In genomic region chr7:41698114-41698513, GRCh38 we compare ENCODE assay signal across 18 cellular contexts. TPM values are rescaled to one million over a fixed set of nuclear protein-coding genes. Genes with fewer than 3 reads are reported as not detected.
DNase-seq lines count a peak whose midpoint lies in the region; ATAC-seq, FAIRE-seq and TF ChIP-seq lines count a peak whose summit lies in the region.
"Had no signal": no experiment of that assay in that cellular context is flagged by ENCODE, and none has a peak within 500 bp of the region (broad histone marks: within the 10 kb centered on the region; RNA-seq: fewer than 3 reads in every experiment).

No MANE protein-coding gene starts in this region.

- peak; percentile 9 for FAIRE-seq in astrocyte (lab: Jason Lieb, UNC)

- H2AFZ ChIP-seq in GM23338 (no peak overlapping the region), astrocyte (ENCODE audit: low read depth, low read length) (no peak overlapping the region)

- H3K4me2 ChIP-seq in GM23338 (peak overlapping the region; percentile 91), astrocyte (ENCODE audit: low read length) (peak overlapping the region; percentile 94)

- H3K36me3 Mint-ChIP-seq in GM23338 (ENCODE audit: low read depth) (no peaks in the 10 kb centered on the region), astrocyte (ENCODE audit: low read depth, unreplicated experiment) (peaks cover 18% of the 10 kb centered on the region)

- H3K27me3 Mint-ChIP-seq in GM23338 (ENCODE audit: insufficient read depth, low read depth, poor library complexity) (peaks cover 8% of the 10 kb centered on the region), astrocyte (ENCODE audit: low read depth, unreplicated experiment) (no peaks in the 10 kb centered on the region)

- H3K9me3 Mint-ChIP-seq in GM23338 (no peaks in the 10 kb centered on the region), astrocyte (ENCODE audit: unreplicated experiment) (no peaks in the 10 kb centered on the region)
- H3K9me3 Mint-ChIP-seq: dendritic cell treated with granulocyte-macrophage colony-stimulating factor and Interleukin-4, amounts not matched to agents 40 ng/mL and 50 ng/mL, for 4 days; stimulated activated naive CD8-positive, alpha-beta T cell treated with anti-CD3 and anti-CD28 coated beads, Interleukin-15, amount 100 ng/mL, for 72 hours had no signal

- TF ChIP-seq CTCF in GM23338 (conservative IDR thresholded peaks at IDR 0.05; ENCODE audit: low read depth in 2 of 2) (no peak), astrocyte (IDR thresholded peaks at IDR 0.05; ENCODE audit: insufficient read depth, low read depth, low read length) (no peak), foreskin keratinocyte (conservative IDR thresholded peaks at IDR 0.05) (no peak), psoas muscle (IDR thresholded peaks at IDR 0.05) (no peak)

- H3K27me3 ChIP-seq in GM23338 (ENCODE audit: insufficient read depth) (peaks cover 11% of the 10 kb centered on the region; the same call in 1 of the 2 replicates), astrocyte (ENCODE audit: insufficient read depth, low read length) (no peaks in the 10 kb centered on the region), foreskin keratinocyte (no peaks in the 10 kb centered on the region), psoas muscle (ENCODE audit: insufficient read depth in 3 of 3, low read length in 2 of 3) (peaks cover 0 to 49% (median 6%) of the 10 kb centered on the region in 3 donors)

- H3K79me2 ChIP-seq in GM23338 (replicated peaks; ENCODE audit: insufficient read depth) (0 out of 2 replicates have a peak, but pooled peaks cover 10% of the 10 kb centered on the region), astrocyte (ENCODE audit: insufficient read depth, low read length) (peaks cover 99% of the 10 kb centered on the region)

- WGBS in psoas muscle, 3 donors, result 89 to 94% (median 92%) methylated on average over 3 of the region's 3 CpGs

- peaks cover 80% of the 10 kb centered on the region for H3K4me1 ChIP-seq in GM23338 (ENCODE audit: insufficient read depth)
- peaks cover 31% of the 10 kb centered on the region for H3K4me1 ChIP-seq in astrocyte (ENCODE audit: insufficient read depth, low read length)
- H3K4me1 ChIP-seq in foreskin keratinocyte, result peaks cover 4% of the 10 kb centered on the region
- no peaks in the 10 kb centered on the region for H3K4me1 ChIP-seq in psoas muscle

- peaks cover 75% of the 10 kb centered on the region for H3K4me1 Mint-ChIP-seq in GM23338
- H3K4me1 Mint-ChIP-seq in astrocyte (ENCODE audit: low read depth, unreplicated experiment), result peaks cover 41% of the 10 kb centered on the region

- H3K9ac ChIP-seq in astrocyte (ENCODE audit: low read length), result peak overlapping the region; percentile 98

- H3K9me3 ChIP-seq in astrocyte (ENCODE audit: insufficient read depth, low read depth, low read length) (no peaks in the 10 kb centered on the region), psoas muscle (no peaks in the 10 kb centered on the region)

- H3K4me3 ChIP-seq in GM23338 (peak overlapping the region; percentile 69), astrocyte (ENCODE audit: insufficient read depth, low read depth, low read length) (peak overlapping the region; percentile 91), psoas muscle (peak overlapping the region; percentile 51)

- intact Hi-C loops in psoas muscle (cut with DNase I), result no loop called here

- ATAC-seq in GM23338 (no peak), foreskin keratinocyte (no peak), psoas muscle (no peak), GM19452 (IDR thresholded peaks at IDR 0.05; ENCODE audit: unreplicated experiment) (no peak), HG03175 (IDR thresholded peaks at IDR 0.05; ENCODE audit: unreplicated experiment) (no peak)
- ATAC-seq: stimulated activated naive CD8-positive, alpha-beta T cell treated with anti-CD3 and anti-CD28 coated beads, Interleukin-15, amount 100 ng/mL, for 72 hours had no signal

- H4K20me1 ChIP-seq in GM23338 (replicated peaks; ENCODE audit: insufficient read depth) (no peaks in the 10 kb centered on the region), astrocyte (ENCODE audit: insufficient read depth, low read length) (peaks cover 71% of the 10 kb centered on the region)

- H3K9me2 ChIP-seq in GM23338 (ENCODE audit: insufficient read depth), result no peaks in the 10 kb centered on the region

- no peak overlapping the region for H3K4me3 Mint-ChIP-seq in GM23338
- peak overlapping the region; percentile 99 for H3K4me3 Mint-ChIP-seq in astrocyte (ENCODE audit: unreplicated experiment)
- H3K4me3 Mint-ChIP-seq: dendritic cell treated with granulocyte-macrophage colony-stimulating factor and Interleukin-4, amounts not matched to agents 40 ng/mL and 50 ng/mL, for 4 days; stimulated activated naive CD8-positive, alpha-beta T cell treated with anti-CD3 and anti-CD28 coated beads, Interleukin-15, amount 100 ng/mL, for 72 hours had no signal

- H3K27ac Mint-ChIP-seq in GM23338 (no peak overlapping the region), astrocyte (ENCODE audit: unreplicated experiment) (peak overlapping the region; percentile 67)
- H3K27ac Mint-ChIP-seq: dendritic cell treated with granulocyte-macrophage colony-stimulating factor and Interleukin-4, amounts not matched to agents 40 ng/mL and 50 ng/mL, for 4 days; progenitor cell of endocrine pancreas; stimulated activated naive CD8-positive, alpha-beta T cell treated with anti-CD3 and anti-CD28 coated beads, Interleukin-15, amount 100 ng/mL, for 72 hours had no signal

- H3K36me3 ChIP-seq in GM23338 (ENCODE audit: insufficient read depth), result no peaks in the 10 kb centered on the region
- H3K36me3 ChIP-seq in astrocyte (ENCODE audit: insufficient read depth, low read length), result peaks cover 39% of the 10 kb centered on the region
- H3K36me3 ChIP-seq in psoas muscle (ENCODE audit: insufficient read depth in 1 of 2, low read depth in 1 of 2), result no peaks in the 10 kb centered on the region

- DNase-seq in GM23338 (ENCODE audit: low spot score) (no peak), astrocyte (ENCODE audit: low read depth) (no peak), foreskin keratinocyte (peak; percentile 30 to 56), psoas muscle (no peak), foreskin melanocyte (no peak)
- no peak for DNase-seq in activated CD8-positive, alpha-beta memory T cell treated with anti-CD3 and anti-CD28 coated beads for 24 hours
- DNase-seq: activated naive CD4-positive, alpha-beta T cell treated with Interleukin-2 at 50 U/mL for 16 hours; head of caudate nucleus; KG1; mesendoderm; NCI-H526; stimulated activated naive CD8-positive, alpha-beta T cell treated with anti-CD3 and anti-CD28 coated beads, Interleukin-15, amount 100 ng/mL, for 72 hours had no signal

- 0 out of 2 replicates have a peak overlapping the region, but pooled peaks have one; percentile 3 for H3K27ac ChIP-seq in GM23338 (ENCODE audit: low read depth)
- H3K27ac ChIP-seq in astrocyte (ENCODE audit: low read depth, low read length), result peak overlapping the region; percentile 91
- peak overlapping the region; percentile 50 for H3K27ac ChIP-seq in foreskin keratinocyte
- no peak overlapping the region for H3K27ac ChIP-seq in psoas muscle
- H3K27ac ChIP-seq: C4-2B had no signal

- H3F3A ChIP-seq in GM23338 (replicated peaks; ENCODE audit: low read depth), result no peaks in the 10 kb centered on the region; the same call in 1 of the 2 replicates

TF ChIP-seq in GM23338, 12 proteins besides CTCF, POLR2A, EP300 and RAD21:
- TF ChIP-seq STAT1 (IDR thresholded peaks at IDR 0.05; ENCODE audit: unreplicated experiment) (no peak), JUNB (IDR thresholded peaks at IDR 0.05; ENCODE audit: unreplicated experiment) (no peak), ZNF114 (CRISPR knock-in tag; IDR thresholded peaks at IDR 0.05) (no peak), ZNF331 (CRISPR knock-in tag; IDR thresholded peaks at IDR 0.05; ENCODE audit: low read depth) (no peak), EZH2phosphoT487 (IDR thresholded peaks at IDR 0.05; ENCODE audit: unreplicated experiment) (no peak), EZH2 (IDR thresholded peaks at IDR 0.05; ENCODE audit: low read depth, unreplicated experiment) (no peak), REST (IDR thresholded peaks at IDR 0.05; ENCODE audit: unreplicated experiment) (no peak), POLR2AphosphoS5 (IDR thresholded peaks at IDR 0.05; ENCODE audit: low read depth) (no peak)

RNA-seq across cellular contexts. Expression of gene INHBA, which starts 4.8 kb away (rescaled TPM):
- 0.94 and 1.0 TPM in 2 replicates for total RNA-seq in GM23338 (2014; rRNA removed; shearing (Covaris generic))
- polyA plus RNA-seq in GM23338 (2016; fragmentation: Nextera tagmentation; extraction: Ambion mirVana) (1.0 and 1.3 TPM in 2 replicates), foreskin keratinocyte (28.3 and 51.9 TPM in 2 replicates), psoas muscle (under 1 TPM; 0.05 to 0.15 (median 0.09) TPM)
- total RNA-seq in astrocyte (103 and 164 TPM in 2 replicates), foreskin keratinocyte (67.9 and 117 TPM in 2 replicates), psoas muscle (under 1 TPM; 0.12 to 0.49 (median 0.29) TPM)
- total RNA-seq: G401 had no signal

Comparison
In these comparisons a context has a peak if more than half of its experiments do, and no peak if none do; other contexts are left out.
1. DNase-seq: peak in foreskin keratinocyte (2 of 2); none in GM23338 (single experiment), astrocyte (single experiment), psoas muscle (0 of 2), activated CD8-positive, alpha-beta memory T cell treated with anti-CD3 and anti-CD28 coated beads for 24 hours (single experiment) and foreskin melanocyte (single experiment).
2. RNA of gene INHBA, which starts 4.8 kb away (total RNA-seq): 103 to 164 TPM in astrocyte and 67.9 to 117 TPM in foreskin keratinocyte; 0.94 to 1.0 TPM in GM23338 and 0.12 to 0.49 TPM in psoas muscle; every median in the first group is over 10 times any median in the second.
3. Peak in every context shown above with its lines, with median percentiles within 50 percentile points of each other: H3K4me3 ChIP-seq.